8 cellular contexts compared by ENCODE assay signal in genomic region chr6:44224978-44225330, GRCh38. TPM values are rescaled to one million over a fixed set of nuclear protein-coding genes. Genes with fewer than 3 reads are reported as not detected.
DNase-seq lines count a peak whose midpoint lies in the region; ATAC-seq and TF ChIP-seq lines count a peak whose summit lies in the region.
"Had no signal": no experiment of that assay in that cellular context is flagged by ENCODE, and none has a peak within 500 bp of the region (broad histone marks: within the 10 kb centered on the region; RNA-seq: fewer than 3 reads in every experiment).

No MANE protein-coding gene starts in this region.

- H3K27ac ChIP-seq in ectodermal cell (ENCODE audit: insufficient read depth, low read depth, low read length, poor library complexity, severe bottlenecking) = no peak overlapping the region

- no peak for TF ChIP-seq CTCF in GM12875 (IDR thresholded peaks at IDR 0.05; ENCODE audit: borderline replicate concordance, insufficient read depth, low read depth, low read length)

- no peaks in the 10 kb centered on the region for H3K27me3 ChIP-seq in ectodermal cell (ENCODE audit: control insufficient read depth, insufficient read depth, low read length, poor library complexity, severe bottlenecking)
- H3K27me3 ChIP-seq in skeletal muscle satellite cell (ENCODE audit: control insufficient read depth, insufficient read depth, low read length) = no peaks in the 10 kb centered on the region

- H3K4me2 ChIP-seq in skeletal muscle satellite cell (ENCODE audit: low read length) = peak overlapping the region; percentile 89

- WGBS in ectodermal cell, 2 experiments = 93 to 94% methylated on average over 4 of the region's 4 CpGs

- peak overlapping the region; percentile 50 for H3K4me3 ChIP-seq in GM12875 (ENCODE audit: low read depth, low read length)
- H3K4me3 ChIP-seq in ectodermal cell (ENCODE audit: insufficient read depth, low read depth, low read length) = peak overlapping the region; percentile 54
- peak overlapping the region; percentile 73 for H3K4me3 ChIP-seq in skeletal muscle satellite cell (ENCODE audit: low read length)

- H3K9ac ChIP-seq in skeletal muscle satellite cell (ENCODE audit: low read depth, low read length) = peak overlapping the region; percentile 53

- DNase-seq in NCI-H69 (lab: John Stamatoyannopoulos, UW) = peak; percentile 33
- DNase-seq in NCI-H2196 (lab: John Stamatoyannopoulos, UW; ENCODE audit: unreplicated experiment) = no peak
- DNase-seq in iPS-NIHi11 (ENCODE audit: low spot score) = no peak
- DNase-seq: NCI-H226 had no signal

- H3K36me3 ChIP-seq in ectodermal cell (ENCODE audit: control insufficient read depth, insufficient read depth, low read length) (no peaks in the 10 kb centered on the region), skeletal muscle satellite cell (ENCODE audit: insufficient read depth, low read length) (no peaks in the 10 kb centered on the region)

- no peaks in the 10 kb centered on the region for H3K9me3 ChIP-seq in ectodermal cell (ENCODE audit: control insufficient read depth, low read length)
- no peaks in the 10 kb centered on the region for H3K9me3 ChIP-seq in skeletal muscle satellite cell (replicated peaks; ENCODE audit: low read length)

- no peak for ATAC-seq in GM19324 (IDR thresholded peaks at IDR 0.05; ENCODE audit: low FRiP score, unreplicated experiment)

- H3K4me1 ChIP-seq in ectodermal cell (ENCODE audit: control insufficient read depth, insufficient read depth, low read length) = peaks cover 46% of the 10 kb centered on the region
- H3K4me1 ChIP-seq in skeletal muscle satellite cell (ENCODE audit: control insufficient read depth, insufficient read depth, low read length) = peaks cover 61% of the 10 kb centered on the region

RNA-seq across cellular contexts. Expression of gene SLC29A1, which starts 1.6 kb away (rescaled TPM):
- polyA plus RNA-seq in ectodermal cell (2013, experiment 1 of 4) = 76.4 TPM
- 66.5 TPM for polyA plus RNA-seq in ectodermal cell (2013, experiment 2 of 4)
- polyA plus RNA-seq in ectodermal cell (2013, experiment 3 of 4) = 62.2 TPM
- 69.4 TPM for polyA plus RNA-seq in ectodermal cell (2013, experiment 4 of 4)
- total RNA-seq in skeletal muscle satellite cell (2012; rRNA removed) = 9.4 and 17.7 TPM in 2 replicates

RNA-seq across cellular contexts. Expression of gene MYMX, which starts 8.2 kb away (rescaled TPM):
- polyA plus RNA-seq in ectodermal cell (2013, experiment 1 of 4) = 0.54 TPM
- 1.6 TPM for polyA plus RNA-seq in ectodermal cell (2013, experiment 2 of 4)
- 1.3 TPM for polyA plus RNA-seq in ectodermal cell (2013, experiment 3 of 4)
- polyA plus RNA-seq in ectodermal cell (2013, experiment 4 of 4) = 1.6 TPM
- total RNA-seq in skeletal muscle satellite cell (2012; rRNA removed) = 1.1 TPM in 1 of 2 replicates, not detected in the other

RNA-seq across cellular contexts. Expression of gene HSP90AB1, which starts 21.9 kb away (rescaled TPM):
- polyA plus RNA-seq in ectodermal cell (2013, experiment 1 of 4) = 1,696 TPM
- 1,536 TPM for polyA plus RNA-seq in ectodermal cell (2013, experiment 2 of 4)
- polyA plus RNA-seq in ectodermal cell (2013, experiment 3 of 4) = 1,192 TPM
- polyA plus RNA-seq in ectodermal cell (2013, experiment 4 of 4) = 1,329 TPM
- 1,060 and 1,062 TPM in 2 replicates for total RNA-seq in skeletal muscle satellite cell (2012; rRNA removed)

RNA-seq across cellular contexts. Expression of gene SLC35B2, which starts 32.4 kb away (rescaled TPM):
- polyA plus RNA-seq in ectodermal cell (2013, experiment 1 of 4) = 46.3 TPM
- 48.6 TPM for polyA plus RNA-seq in ectodermal cell (2013, experiment 2 of 4)
- 39.6 TPM for polyA plus RNA-seq in ectodermal cell (2013, experiment 3 of 4)
- polyA plus RNA-seq in ectodermal cell (2013, experiment 4 of 4) = 40.0 TPM
- 71.2 and 86.7 TPM in 2 replicates for total RNA-seq in skeletal muscle satellite cell (2012; rRNA removed)

RNA-seq across cellular contexts. Expression of gene NFKBIE, which starts 40.4 kb away (rescaled TPM):
- 7.9 TPM for polyA plus RNA-seq in ectodermal cell (2013, experiment 1 of 4)
- polyA plus RNA-seq in ectodermal cell (2013, experiment 2 of 4) = 7.8 TPM
- polyA plus RNA-seq in ectodermal cell (2013, experiment 3 of 4) = 6.6 TPM
- polyA plus RNA-seq in ectodermal cell (2013, experiment 4 of 4) = 7.8 TPM
- total RNA-seq in skeletal muscle satellite cell (2012; rRNA removed) = 6.6 and 12.7 TPM in 2 replicates
